In the genomic region with DNA sequence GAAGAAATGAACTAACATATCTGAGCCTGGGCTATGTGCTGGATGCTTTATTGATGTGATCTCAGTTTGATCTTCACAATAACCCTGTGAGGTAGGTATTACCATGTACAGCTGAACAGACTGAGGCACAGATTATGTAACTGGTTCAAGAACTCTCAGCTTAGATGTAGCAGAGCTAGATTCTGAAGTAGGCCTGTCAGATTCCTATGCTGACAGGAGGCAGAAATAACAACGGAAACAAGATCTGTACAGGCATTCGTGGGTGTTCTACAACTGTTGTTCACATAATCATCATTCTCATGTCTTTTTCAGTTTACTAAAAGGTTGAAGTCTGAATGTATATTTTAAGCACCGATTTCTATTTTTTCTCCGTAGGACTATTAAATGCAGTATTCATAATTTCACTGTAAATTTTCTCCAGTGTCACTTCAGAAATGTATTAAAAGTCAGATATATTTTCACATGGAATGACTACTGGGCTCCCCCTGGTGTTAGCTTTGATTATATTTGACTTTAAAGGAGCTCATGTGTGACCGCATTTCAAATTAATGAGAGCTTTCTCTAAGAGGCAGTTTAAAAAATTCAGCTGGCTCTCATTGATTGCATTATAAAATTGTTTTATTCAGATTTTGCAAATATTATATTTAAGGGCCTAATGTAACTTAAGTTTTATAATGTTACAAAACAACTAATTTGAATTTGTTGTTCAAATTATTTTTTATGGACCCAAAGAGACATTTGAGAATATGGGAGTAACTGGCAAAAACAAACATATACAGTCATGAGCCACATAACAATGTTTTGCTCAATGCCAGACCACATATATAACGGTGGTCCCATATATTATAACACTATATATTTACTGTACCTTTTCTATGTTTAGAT, we compare ENCODE assay signal across 1 cellular context.
TF ChIP-seq lines count a peak whose summit lies in the region.

No MANE protein-coding gene starts in this region.

TF ChIP-seq in HCT116, 20 proteins besides CTCF, POLR2A, EP300 and RAD21 (continued from another document):
- TF ChIP-seq, protein P1, sequence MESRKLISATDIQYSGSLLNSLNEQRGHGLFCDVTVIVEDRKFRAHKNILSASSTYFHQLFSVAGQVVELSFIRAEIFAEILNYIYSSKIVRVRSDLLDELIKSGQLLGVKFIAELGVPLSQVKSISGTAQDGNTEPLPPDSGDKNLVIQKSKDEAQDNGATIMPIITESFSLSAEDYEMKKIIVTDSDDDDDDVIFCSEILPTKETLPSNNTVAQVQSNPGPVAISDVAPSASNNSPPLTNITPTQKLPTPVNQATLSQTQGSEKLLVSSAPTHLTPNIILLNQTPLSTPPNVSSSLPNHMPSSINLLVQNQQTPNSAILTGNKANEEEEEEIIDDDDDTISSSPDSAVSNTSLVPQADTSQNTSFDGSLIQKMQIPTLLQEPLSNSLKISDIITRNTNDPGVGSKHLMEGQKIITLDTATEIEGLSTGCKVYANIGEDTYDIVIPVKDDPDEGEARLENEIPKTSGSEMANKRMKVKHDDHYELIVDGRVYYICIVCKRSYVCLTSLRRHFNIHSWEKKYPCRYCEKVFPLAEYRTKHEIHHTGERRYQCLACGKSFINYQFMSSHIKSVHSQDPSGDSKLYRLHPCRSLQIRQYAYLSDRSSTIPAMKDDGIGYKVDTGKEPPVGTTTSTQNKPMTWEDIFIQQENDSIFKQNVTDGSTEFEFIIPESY (IDR thresholded peaks at IDR 0.05; ENCODE audit: extremely low read depth, insufficient replicate concordance, low read length) = no peak
TF ChIP-seq in HCT116: peak in this region for 0.
